In the genomic region with DNA sequence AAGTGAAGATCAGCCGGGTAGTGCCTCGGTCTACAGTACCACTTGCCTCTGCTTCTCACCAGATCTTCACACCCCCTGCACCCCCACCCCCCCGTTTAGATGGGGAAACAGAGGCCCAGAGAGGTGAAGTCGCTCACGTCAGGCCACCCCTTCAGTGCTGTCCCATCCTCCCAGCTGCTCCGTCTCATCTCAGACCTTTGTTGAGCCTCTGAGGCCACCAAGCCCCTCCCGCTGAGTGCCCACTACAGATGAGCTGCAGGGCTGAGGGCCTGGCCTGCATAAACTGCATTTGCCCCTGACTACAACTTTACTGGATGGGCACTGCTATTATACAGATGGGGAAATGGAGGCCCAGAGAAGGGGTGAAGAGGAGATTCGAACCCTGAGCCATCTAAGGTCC, we compare ENCODE assay signal across 7 cellular contexts.
"Had no signal": no experiment of that assay in that cellular context is flagged by ENCODE, and none has a peak within 500 bp of the region (broad histone marks: within the 10 kb centered on the region; RNA-seq: fewer than 3 reads in every experiment).

No MANE protein-coding gene starts in this region.

- ATAC-seq: HCT116 had no signal

- H3K27ac Mint-ChIP-seq: HFFc6, IgD-negative memory B cell had no signal

- H3K36me3 ChIP-seq: HAP-1 had no signal

- H3K4me1 ChIP-seq: HAP-1 had no signal

- H3K36me3 Mint-ChIP-seq: IgD-negative memory B cell had no signal

- H3K4me3 Mint-ChIP-seq: HFFc6, IgD-negative memory B cell had no signal

- H3K27me3 Mint-ChIP-seq: IgD-negative memory B cell had no signal

- H3K9me3 ChIP-seq: HAP-1 had no signal

- H3K27ac ChIP-seq: GM23248 had no signal

- H3K4me3 ChIP-seq: GM23248, HAP-1 had no signal

- DNase-seq: GM23248, GOT3, H7, HFFc6 had no signal

- H3K9me3 Mint-ChIP-seq: HFFc6, IgD-negative memory B cell had no signal

- H3K4me1 Mint-ChIP-seq: IgD-negative memory B cell had no signal
